ENCODE assay signal across 7 cellular contexts in the genomic region with DNA sequence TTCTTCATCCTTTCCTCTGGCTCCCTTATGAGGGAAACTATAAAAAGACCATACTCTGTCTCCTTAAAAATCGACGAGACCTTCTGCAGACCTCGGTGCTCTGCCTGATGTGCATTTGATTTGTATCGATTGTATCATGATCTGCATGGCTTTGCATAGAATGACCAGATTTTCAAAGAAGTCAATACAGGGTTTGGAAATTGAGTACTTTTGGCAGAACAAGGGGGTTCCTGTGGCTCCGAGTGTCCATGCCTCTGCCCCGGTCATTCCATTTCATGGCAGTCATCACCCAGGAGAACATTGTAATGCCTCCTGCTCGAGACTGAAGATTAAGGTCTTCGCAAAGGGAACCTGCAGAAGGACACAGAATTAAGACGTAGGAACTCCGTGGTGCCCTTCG. TPM values are rescaled to one million over a fixed set of nuclear protein-coding genes. Genes with fewer than 3 reads are reported as not detected.
DNase-seq lines count a peak whose midpoint lies in the region; ATAC-seq and TF ChIP-seq lines count a peak whose summit lies in the region.

No MANE protein-coding gene starts in this region.

- TF ChIP-seq CTCF in GM12864 (IDR thresholded peaks at IDR 0.05; ENCODE audit: low read depth, low read length, missing control alignments) (no peak), LNCaP clone FGC (IDR thresholded peaks at IDR 0.05; ENCODE audit: control insufficient read depth, extremely low read depth, insufficient read depth) (no peak), choroid plexus epithelial cell (conservative IDR thresholded peaks at IDR 0.05; ENCODE audit: low read depth, low read length) (no peak)

- H3K4me3 ChIP-seq in GM12864 (ENCODE audit: low read depth, low read length) (peak overlapping the region; percentile 87), LNCaP clone FGC (ENCODE audit: low read depth, low read length) (peak overlapping the region; percentile 80), choroid plexus epithelial cell (ENCODE audit: low read depth, low read length) (peak overlapping the region; percentile 94)

- H3K27ac Mint-ChIP-seq in naive B cell, result peak overlapping the region in 5 of 6 donors; percentile 90 to 96 (median 95)

- H3K4me3 Mint-ChIP-seq in naive B cell, result peak overlapping the region; percentile 93 to 99 (median 98)

- H3K4me1 Mint-ChIP-seq in naive B cell, result peaks cover 35 to 71% (median 48%) of the 10 kb centered on the region in 3 donors

- peaks cover 0 to 7% of the 10 kb centered on the region in 2 donors for H3K36me3 Mint-ChIP-seq in naive B cell

- H3K27me3 Mint-ChIP-seq in naive B cell, result no peaks in the 10 kb centered on the region

- ATAC-seq in naive B cell (ENCODE audit: low read depth in 2 of 2), result no peak
- no peak for ATAC-seq in HG03432 (IDR thresholded peaks at IDR 0.05; ENCODE audit: unreplicated experiment)

- DNase-seq in GM12864 (ENCODE audit: low read depth) (no peak), LNCaP clone FGC (ENCODE audit: low read depth) (no peak), choroid plexus epithelial cell (ENCODE audit: low read depth) (peak; percentile 21), naive B cell (no peak), HuH-7.5 (ENCODE audit: low spot score) (no peak), NCI-H2196 treated with DMSO at 0.1 percent for 48 hours (lab: John Stamatoyannopoulos, UW; ENCODE audit: unreplicated experiment) (no peak)

- H3K9me3 Mint-ChIP-seq in naive B cell, result no peaks in the 10 kb centered on the region

RNA-seq across cellular contexts. Expression of a gene that starts 0.7 kb away (rescaled TPM):
- polyA plus RNA-seq in naive B cell (ENCODE audit: low read depth in 6 of 6), result 10 to 100 TPM in 5 of 6 donors, 1 to 10 TPM in 1; 4.2 to 42.7 (median 23.9) TPM

RNA-seq across cellular contexts. Expression of a gene that starts 4.1 kb away (rescaled TPM):
- polyA plus RNA-seq in naive B cell (ENCODE audit: low read depth in 6 of 6), result under 1 TPM in 2 of 6 donors, not detected in 4; 0.32 TPM

RNA-seq across cellular contexts. Expression of a gene that starts 25.6 kb away (rescaled TPM):
- 100 to 1,000 TPM; 180 to 225 (median 204) TPM for polyA plus RNA-seq in naive B cell (ENCODE audit: low read depth in 6 of 6)

RNA-seq across cellular contexts. Expression of a gene that starts 27.1 kb away (rescaled TPM):
- polyA plus RNA-seq in naive B cell (ENCODE audit: low read depth in 6 of 6), result not detected
